ENCODE assay signal across 2 cellular contexts in genomic region chr7:44138698-44139097, GRCh38.
TF ChIP-seq lines count a peak whose summit lies in the region.

No MANE protein-coding gene starts in this region.

TF ChIP-seq in GM23338, 12 proteins besides CTCF, POLR2A, EP300 and RAD21:
- no peak for TF ChIP-seq REST (IDR thresholded peaks at IDR 0.05; ENCODE audit: unreplicated experiment)
- TF ChIP-seq JUNB (IDR thresholded peaks at IDR 0.05; ENCODE audit: unreplicated experiment) = no peak
- no peak for TF ChIP-seq EZH2 (IDR thresholded peaks at IDR 0.05; ENCODE audit: low read depth, unreplicated experiment)
- no peak for TF ChIP-seq EZH2phosphoT487 (IDR thresholded peaks at IDR 0.05; ENCODE audit: unreplicated experiment)
- no peak for TF ChIP-seq POLR2AphosphoS5 (IDR thresholded peaks at IDR 0.05; ENCODE audit: low read depth)
- TF ChIP-seq ZNF114 (CRISPR knock-in tag; IDR thresholded peaks at IDR 0.05) = no peak
- no peak for TF ChIP-seq ETS1 (IDR thresholded peaks at IDR 0.05)
- no peak for TF ChIP-seq NANOG (IDR thresholded peaks at IDR 0.05; ENCODE audit: borderline replicate concordance)
- no peak for TF ChIP-seq CREB1 (CRISPR knock-in tag; IDR thresholded peaks at IDR 0.05; ENCODE audit: low read depth)
- TF ChIP-seq ZNF331 (CRISPR knock-in tag; IDR thresholded peaks at IDR 0.05; ENCODE audit: low read depth) = no peak
- TF ChIP-seq STAT1 (IDR thresholded peaks at IDR 0.05; ENCODE audit: unreplicated experiment) = no peak
- TF ChIP-seq ZNF462 (CRISPR knock-in tag; IDR thresholded peaks at IDR 0.05) = no peak

TF ChIP-seq in HepG2, 621 proteins besides CTCF, POLR2A, EP300 and RAD21:
- no peak for TF ChIP-seq ZMYM3 (CRISPR knock-in tag; IDR thresholded peaks at IDR 0.05)
- TF ChIP-seq STAG1 (CRISPR knock-in tag; IDR thresholded peaks at IDR 0.05) = peak; percentile 17; the same call in 1 of the 2 replicates
- TF ChIP-seq ZNF709 (CRISPR knock-in tag; IDR thresholded peaks at IDR 0.05) = no peak
